In the genomic region with DNA sequence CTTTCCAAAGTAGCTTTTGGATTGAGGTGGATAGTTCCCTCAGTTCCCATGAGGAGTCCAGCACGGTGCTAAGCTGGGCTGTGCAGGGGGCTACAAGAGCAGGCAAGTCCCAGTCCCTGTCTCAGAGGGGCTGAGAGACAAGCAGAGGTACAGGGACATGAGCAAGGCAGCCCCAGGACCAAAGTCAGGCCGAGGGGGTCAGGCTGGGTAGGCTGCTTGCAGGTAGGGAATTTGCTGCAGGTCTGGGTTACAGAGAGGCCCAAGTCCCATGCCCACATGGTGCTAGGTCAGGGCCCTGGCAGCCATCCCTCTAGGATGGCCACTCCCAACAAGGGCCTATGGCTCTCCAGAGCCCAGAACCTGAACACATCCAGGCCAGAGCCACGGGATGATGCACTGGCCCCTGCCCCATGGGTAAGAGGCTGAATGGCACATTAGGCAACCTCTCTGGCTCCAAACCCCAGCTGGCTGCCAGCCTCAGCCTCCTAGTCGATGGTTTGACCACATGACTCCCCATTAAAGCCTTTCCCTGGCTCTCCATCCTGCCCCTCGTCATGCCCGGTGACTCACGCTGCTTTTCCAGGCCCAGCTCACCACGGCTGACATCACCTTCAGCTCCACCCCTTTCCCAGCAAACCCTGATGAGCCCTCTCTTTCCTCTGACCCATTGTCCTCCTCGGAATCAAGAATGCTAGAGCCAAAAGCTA, we compare ENCODE assay signal across 9 cellular contexts.
DNase-seq lines count a peak whose midpoint lies in the region; ATAC-seq and TF ChIP-seq lines count a peak whose summit lies in the region.
"Had no signal": no experiment of that assay in that cellular context is flagged by ENCODE, and none has a peak within 500 bp of the region (broad histone marks: within the 10 kb centered on the region; RNA-seq: fewer than 3 reads in every experiment).

No MANE protein-coding gene starts in this region.

- H3K27ac Mint-ChIP-seq in activated T-helper 1 cell treated with anti-CD3 and anti-CD28 coated beads, Interleukin-12 subunit alpha, Interleukin-12 subunit beta, Interleukin-2, Interleukin-4 antibody, amounts not matched to agents 30 ng/mL and 10 ng/mL and 1 ng/mL, durations not matched to agents 14 hours and 24 hours and 36 hours = no peak overlapping the region
- H3K27ac Mint-ChIP-seq: activated naive CD4-positive, alpha-beta T cell treated with anti-CD3 and anti-CD28 coated beads, Interleukin-2, amount 10 ng/mL, durations not matched to agents 7 days and 5 days had no signal

- no peak overlapping the region for H3K4me3 Mint-ChIP-seq in activated T-helper 1 cell treated with anti-CD3 and anti-CD28 coated beads, Interleukin-12 subunit alpha, Interleukin-12 subunit beta, Interleukin-2, Interleukin-4 antibody, amounts not matched to agents 30 ng/mL and 10 ng/mL and 1 ng/mL, durations not matched to agents 14 hours and 24 hours and 36 hours
- H3K4me3 Mint-ChIP-seq: activated naive CD4-positive, alpha-beta T cell treated with anti-CD3 and anti-CD28 coated beads, Interleukin-2, amount 10 ng/mL, durations not matched to agents 7 days and 5 days had no signal

- H3K4me3 ChIP-seq in fibroblast of villous mesenchyme (ENCODE audit: low read depth, low read length) (no peak overlapping the region), psoas muscle (no peak overlapping the region), Karpas-422 (ENCODE audit: low read length) (no peak overlapping the region)

- H3K9ac ChIP-seq in Karpas-422 (ENCODE audit: low read length) = no peak overlapping the region

- no peaks in the 10 kb centered on the region for H3K36me3 Mint-ChIP-seq in activated T-helper 1 cell treated with anti-CD3 and anti-CD28 coated beads, Interleukin-12 subunit alpha, Interleukin-12 subunit beta, Interleukin-2, Interleukin-4 antibody, amounts not matched to agents 30 ng/mL and 10 ng/mL and 1 ng/mL, durations not matched to agents 14 hours and 24 hours and 36 hours (ENCODE audit: low read depth)
- H3K36me3 Mint-ChIP-seq: activated naive CD4-positive, alpha-beta T cell treated with anti-CD3 and anti-CD28 coated beads, Interleukin-2, amount 10 ng/mL, durations not matched to agents 7 days and 5 days had no signal

- TF ChIP-seq CTCF in fibroblast of villous mesenchyme (IDR thresholded peaks at IDR 0.05; ENCODE audit: insufficient read depth, low read depth, low read length) (no peak), psoas muscle (IDR thresholded peaks at IDR 0.05) (no peak)

- H3K27ac ChIP-seq in psoas muscle = no peak overlapping the region
- no peak overlapping the region for H3K27ac ChIP-seq in Karpas-422 (ENCODE audit: low read length)

- peak; percentile 79 to 98 (median 92) for ATAC-seq in psoas muscle
- no peak for ATAC-seq in GM18861 (IDR thresholded peaks at IDR 0.05; ENCODE audit: unreplicated experiment)
- ATAC-seq in HG02852 (IDR thresholded peaks at IDR 0.05; ENCODE audit: unreplicated experiment) = no peak

- H3K4me1 ChIP-seq in psoas muscle (no peaks in the 10 kb centered on the region), Karpas-422 (ENCODE audit: low read length) (peaks cover 58% of the 10 kb centered on the region)

- no peaks in the 10 kb centered on the region for H3K36me3 ChIP-seq in psoas muscle (ENCODE audit: insufficient read depth in 1 of 2, low read depth in 1 of 2)
- H3K36me3 ChIP-seq in Karpas-422 (ENCODE audit: insufficient read depth, low read length) = no peaks in the 10 kb centered on the region

- intact Hi-C loops in psoas muscle (cut with DNase I) = no loop called here
- intact Hi-C loops in activated T-helper 1 cell treated with anti-CD3 and anti-CD28 coated beads, Interleukin-12 subunit alpha, Interleukin-12 subunit beta, Interleukin-2, Interleukin-4 antibody, amounts not matched to agents 30 ng/mL and 10 ng/mL and 1 ng/mL, durations not matched to agents 14 hours and 24 hours and 36 hours (cut with micrococcal nuclease) = no loop called here

- no peak overlapping the region for H3K4me2 ChIP-seq in Karpas-422 (ENCODE audit: low read depth, low read length, poor library complexity, severe bottlenecking)

- no peaks in the 10 kb centered on the region for H4K20me1 ChIP-seq in Karpas-422 (ENCODE audit: insufficient read depth, low read depth, low read length)

- DNase-seq in DMS79 (lab: John Stamatoyannopoulos, UW) (peak; percentile 21), RPMI7951 (ENCODE audit: low read depth) (peak; percentile 94), fibroblast of villous mesenchyme (ENCODE audit: low read depth) (peak; percentile 97), psoas muscle (peak; percentile 86 to 93), Karpas-422 (no peak)
- DNase-seq in activated T-helper 1 cell treated with anti-CD3 and anti-CD28 coated beads, Interleukin-12 subunit alpha, Interleukin-12 subunit beta, Interleukin-2, Interleukin-4 antibody, amounts not matched to agents 30 ng/mL and 10 ng/mL and 1 ng/mL, durations not matched to agents 14 hours and 24 hours and 36 hours (ENCODE audit: low spot score) = no peak
- DNase-seq: activated naive CD4-positive, alpha-beta T cell treated with anti-CD3 and anti-CD28 coated beads, Interleukin-2, amount 10 ng/mL, durations not matched to agents 7 days and 5 days had no signal

- no peaks in the 10 kb centered on the region for H3K9me3 Mint-ChIP-seq in activated T-helper 1 cell treated with anti-CD3 and anti-CD28 coated beads, Interleukin-12 subunit alpha, Interleukin-12 subunit beta, Interleukin-2, Interleukin-4 antibody, amounts not matched to agents 30 ng/mL and 10 ng/mL and 1 ng/mL, durations not matched to agents 14 hours and 24 hours and 36 hours
- H3K9me3 Mint-ChIP-seq: activated naive CD4-positive, alpha-beta T cell treated with anti-CD3 and anti-CD28 coated beads, Interleukin-2, amount 10 ng/mL, durations not matched to agents 7 days and 5 days had no signal

- H3K9me2 ChIP-seq in Karpas-422 (replicated peaks; ENCODE audit: insufficient read depth, low read length) = no peaks in the 10 kb centered on the region

- no peaks in the 10 kb centered on the region for H3K79me2 ChIP-seq in Karpas-422 (ENCODE audit: low read length)

- 35 to 38% (median 37%) methylated on average over 9 of the region's 9 CpGs for WGBS in psoas muscle, 3 donors

- peaks cover 4% of the 10 kb centered on the region for H3K27me3 Mint-ChIP-seq in activated T-helper 1 cell treated with anti-CD3 and anti-CD28 coated beads, Interleukin-12 subunit alpha, Interleukin-12 subunit beta, Interleukin-2, Interleukin-4 antibody, amounts not matched to agents 30 ng/mL and 10 ng/mL and 1 ng/mL, durations not matched to agents 14 hours and 24 hours and 36 hours (ENCODE audit: insufficient read depth)

- H3K27me3 ChIP-seq in psoas muscle (ENCODE audit: insufficient read depth in 3 of 3, low read length in 2 of 3) (no peaks in the 10 kb centered on the region), Karpas-422 (ENCODE audit: low read length) (no peaks in the 10 kb centered on the region)

- no peak overlapping the region for H2AFZ ChIP-seq in Karpas-422 (ENCODE audit: low read length)

- no peaks in the 10 kb centered on the region for H3K9me3 ChIP-seq in psoas muscle
- H3K9me3 ChIP-seq in Karpas-422 (ENCODE audit: low read length) = no peaks in the 10 kb centered on the region

- H3K4me1 Mint-ChIP-seq in activated T-helper 1 cell treated with anti-CD3 and anti-CD28 coated beads, Interleukin-12 subunit alpha, Interleukin-12 subunit beta, Interleukin-2, Interleukin-4 antibody, amounts not matched to agents 30 ng/mL and 10 ng/mL and 1 ng/mL, durations not matched to agents 14 hours and 24 hours and 36 hours (ENCODE audit: low read depth) = peaks cover 6% of the 10 kb centered on the region
- H3K4me1 Mint-ChIP-seq: activated naive CD4-positive, alpha-beta T cell treated with anti-CD3 and anti-CD28 coated beads, Interleukin-2, amount 10 ng/mL, durations not matched to agents 7 days and 5 days had no signal

Comparison
In these comparisons a context has a peak if more than half of its experiments do, and no peak if none do; other contexts are left out.
1. DNase-seq: peak in DMS79 (single experiment), RPMI7951 (single experiment), fibroblast of villous mesenchyme (single experiment) and psoas muscle (2 of 2); none in Karpas-422 (single experiment) and activated T-helper 1 cell treated with anti-CD3 and anti-CD28 coated beads, Interleukin-12 subunit alpha, Interleukin-12 subunit beta, Interleukin-2, Interleukin-4 antibody, amounts not matched to agents 30 ng/mL and 10 ng/mL and 1 ng/mL, durations not matched to agents 14 hours and 24 hours and 36 hours (single experiment).
2. ATAC-seq: peak in psoas muscle (4 of 4); none in GM18861 (single experiment) and HG02852 (single experiment).